Comparison of ENCODE assay signal across 9 cellular contexts in genomic region chr2:73979021-73979420, GRCh38. TPM values are rescaled to one million over a fixed set of nuclear protein-coding genes. Genes with fewer than 3 reads are reported as not detected.
DNase-seq lines count a peak whose midpoint lies in the region; ATAC-seq and TF ChIP-seq lines count a peak whose summit lies in the region.
"Had no signal": no experiment of that assay in that cellular context is flagged by ENCODE, and none has a peak within 500 bp of the region (broad histone marks: within the 10 kb centered on the region; RNA-seq: fewer than 3 reads in every experiment).

No MANE protein-coding gene starts in this region.

- no peaks in the 10 kb centered on the region for H3K27me3 ChIP-seq in neutrophil
- H3K27me3 ChIP-seq: MG63 had no signal

- H3K4me1 ChIP-seq in neutrophil (ENCODE audit: control insufficient read depth in 1 of 2, insufficient read depth in 1 of 2, low read depth in 1 of 2, low read length in 1 of 2): peaks cover 52 to 58% of the 10 kb centered on the region in 2 experiments
- H3K4me1 ChIP-seq in mucosa of descending colon (ENCODE audit: low read depth): peaks cover 33% of the 10 kb centered on the region

- DNase-seq in GM10248 (ENCODE audit: extremely low spot score) (peak; percentile 67), KG1 (lab: John Stamatoyannopoulos, UW) (peak; percentile 33), activated T-helper 1 cell treated with Interleukin-2 at 50 U/mL for 16 hours (ENCODE audit: low read depth) (peak; percentile 36), mucosa of descending colon (no peak), NCI-H1105 (lab: John Stamatoyannopoulos, UW) (no peak), mesenteric fat pad (ENCODE audit: low spot score) (no peak)

- ATAC-seq in mucosa of descending colon (no peak), GM19328 (IDR thresholded peaks at IDR 0.05; ENCODE audit: unreplicated experiment) (no peak)

- no peak overlapping the region for H3K4me3 ChIP-seq in neutrophil (ENCODE audit: low read depth in 1 of 2, low read length in 1 of 2)
- no peak overlapping the region for H3K4me3 ChIP-seq in mucosa of descending colon
- H3K4me3 ChIP-seq: MG63 had no signal

- CTCF ChIA-PET in GM10248 (lab: Yijun Ruan, JAX): interaction anchor here (1.1 to 4.2 kb wide), 8 partner anchors 8 to 155 kb away, joined by 3 to 15 read pairs (median 4); no protein-coding TSS in a partner anchor

- intact Hi-C loops in mucosa of descending colon (cut with DNase I, micrococcal nuclease): no loop called here

- no peak for TF ChIP-seq CTCF in GM10248 (IDR thresholded peaks at IDR 0.05; ENCODE audit: control extremely low read depth, extremely low read depth, low read depth, missing control alignments)
- TF ChIP-seq CTCF in neutrophil (IDR thresholded peaks at IDR 0.05): no peak
- no peak for TF ChIP-seq CTCF in mucosa of descending colon (IDR thresholded peaks at IDR 0.05)

- H3K36me3 ChIP-seq in neutrophil (no peaks in the 10 kb centered on the region), mucosa of descending colon (ENCODE audit: low read depth) (no peaks in the 10 kb centered on the region)
- H3K36me3 ChIP-seq: MG63 had no signal

- H3K9me3 ChIP-seq in neutrophil: no peaks in the 10 kb centered on the region
- no peaks in the 10 kb centered on the region for H3K9me3 ChIP-seq in mucosa of descending colon
- H3K9me3 ChIP-seq: MG63 had no signal

- H3K27ac ChIP-seq in neutrophil: peak overlapping the region; percentile 8

- POLR2A ChIA-PET in GM10248 (lab: Yijun Ruan, JAX): no interaction called here

RNA-seq across cellular contexts. Expression of gene TET3, which starts 5.7 kb away (rescaled TPM):
- total RNA-seq in mucosa of descending colon (10 to 100 TPM; 16.6 to 28.7 (median 21.9) TPM), mesenteric fat pad (12.0 TPM)

RNA-seq across cellular contexts. Expression of gene DGUOK, which starts 52.3 kb away (rescaled TPM):
- 10 to 100 TPM; 36.5 to 61.3 (median 57.8) TPM for total RNA-seq in mucosa of descending colon
- 44.2 TPM for total RNA-seq in mesenteric fat pad

Comparison
In these comparisons a context has a peak if more than half of its experiments do, and no peak if none do; other contexts are left out.
1. DNase-seq: peak in GM10248 (single experiment), KG1 (single experiment) and activated T-helper 1 cell treated with Interleukin-2 at 50 U/mL for 16 hours (single experiment); none in mucosa of descending colon (0 of 3), NCI-H1105 (single experiment) and mesenteric fat pad (single experiment).